Comparison of ENCODE assay signal across 21 cellular contexts in the genomic region with DNA sequence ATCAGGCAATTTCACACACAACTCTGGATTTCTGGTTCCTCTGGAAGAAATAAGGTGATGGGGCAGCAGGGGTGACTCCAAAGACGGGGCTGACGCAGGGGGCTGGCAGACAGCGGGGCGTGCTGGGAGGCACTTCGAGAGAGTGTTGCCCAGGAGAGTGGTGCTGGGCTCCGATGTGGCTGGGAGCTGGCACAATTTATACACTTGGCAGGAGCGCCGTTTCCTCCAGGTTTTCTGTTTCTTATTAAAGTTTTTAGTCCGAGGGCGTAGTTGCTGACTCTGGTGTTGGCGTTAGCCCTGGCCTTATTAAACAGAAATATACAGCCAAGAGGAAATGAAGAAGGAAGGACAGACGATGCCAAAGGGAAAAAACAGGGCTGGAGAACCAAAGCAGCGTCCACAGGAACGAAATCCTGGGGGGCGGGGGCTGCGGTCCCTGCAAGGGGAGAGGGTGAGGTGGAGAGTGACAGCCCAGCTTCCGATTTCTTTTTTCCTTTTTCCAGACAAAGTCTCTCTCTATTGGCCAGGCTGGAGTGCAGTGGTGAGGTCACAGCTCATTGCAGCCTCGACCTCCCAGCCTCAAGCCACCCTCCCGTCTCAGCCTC.
DNase-seq lines count a peak whose midpoint lies in the region; ATAC-seq and TF ChIP-seq lines count a peak whose summit lies in the region.
"Had no signal": no experiment of that assay in that cellular context is flagged by ENCODE, and none has a peak within 500 bp of the region (broad histone marks: within the 10 kb centered on the region; RNA-seq: fewer than 3 reads in every experiment).

No MANE protein-coding gene starts in this region.

- peaks cover 6 to 12% (median 8%) of the 10 kb centered on the region in 5 experiments for H3K9me3 Mint-ChIP-seq in brain
- H3K9me3 Mint-ChIP-seq: activated CD4-positive, alpha-beta T cell treated with anti-CD3 and anti-CD28 coated beads, Interleukin-2, amount 10 ng/mL, durations not matched to agents 24 days and 14 days; activated naive CD4-positive, alpha-beta T cell treated with anti-CD3 and anti-CD28 coated beads, Interleukin-2, amount 50 U/mL, for 24 hours; T-helper 2 cell treated with Interferon-gamma antibody and Interleukin-4, amounts not matched to agents 5 μg/mL and 100 μg/mL, for 36 hours had no signal

- DNase-seq in lower lobe of right lung (no peak), stomach (no peak), cerebellum (ENCODE audit: low spot score) (no peak), NCI-H2196 treated with DMSO at 0.1 percent for 48 hours (lab: John Stamatoyannopoulos, UW; ENCODE audit: unreplicated experiment) (no peak), NCI-H187 treated with DMSO at 0.1 percent for 48 hours (lab: John Stamatoyannopoulos, UW) (no peak), NOMO-1 treated with DMSO at 0.1 percent for 48 hours (lab: John Stamatoyannopoulos, UW; ENCODE audit: unreplicated experiment) (no peak)
- DNase-seq: activated CD4-positive, alpha-beta T cell treated with anti-CD3 and anti-CD28 coated beads, Interleukin-2, amount 10 ng/mL, durations not matched to agents 24 days and 14 days; DMS53; effector memory CD4-positive, alpha-beta T cell; foreskin fibroblast; KG1; NCI-H1417; NK-92 treated with Interleukin-12 subunit alpha and Interleukin-12 subunit beta, amount 100 ng/mL, for 24 hours; SHP77 had no signal

- H3K9me3 ChIP-seq in lower lobe of right lung (no peaks in the 10 kb centered on the region), stomach (peaks cover 0 to 6% (median 0%) of the 10 kb centered on the region in 4 donors)

- intact Hi-C loops in lower lobe of right lung (cut with DNase I) (no loop called here), stomach (cut with DNase I; ENCODE audit: low total_unique reads) (no loop called here)

- H3K4me3 Mint-ChIP-seq in brain = peak overlapping the region; percentile 4 to 62 (median 24)
- H3K4me3 Mint-ChIP-seq: activated CD4-positive, alpha-beta T cell treated with anti-CD3 and anti-CD28 coated beads, Interleukin-2, amount 10 ng/mL, durations not matched to agents 24 days and 14 days; activated naive CD4-positive, alpha-beta T cell treated with anti-CD3 and anti-CD28 coated beads, Interleukin-2, amount 50 U/mL, for 24 hours; B cell; stimulated activated memory B cell treated with anti-CD40 and anti-IgM and Interleukin-4, amounts not matched to agents 10 μg/mL and 1 μg/mL and 100 μg/mL, for 72 hours; T-helper 2 cell treated with Interferon-gamma antibody and Interleukin-4, amounts not matched to agents 5 μg/mL and 100 μg/mL, for 36 hours had no signal

- H3K4me3 ChIP-seq in lower lobe of right lung (no peak overlapping the region), stomach (peak overlapping the region in 1 of 4 donors; percentile 5)
- H3K4me3 ChIP-seq: cardiac muscle cell had no signal

- peak overlapping the region in 4 of 5 experiments; percentile 12 to 95 (median 86) for H3K27ac Mint-ChIP-seq in brain
- H3K27ac Mint-ChIP-seq: activated CD4-positive, alpha-beta T cell treated with anti-CD3 and anti-CD28 coated beads, Interleukin-2, amount 10 ng/mL, durations not matched to agents 24 days and 14 days; activated naive CD4-positive, alpha-beta T cell treated with anti-CD3 and anti-CD28 coated beads, Interleukin-2, amount 50 U/mL, for 24 hours; B cell; stimulated activated memory B cell treated with anti-CD40 and anti-IgM and Interleukin-4, amounts not matched to agents 10 μg/mL and 1 μg/mL and 100 μg/mL, for 72 hours; T-helper 2 cell treated with Interferon-gamma antibody and Interleukin-4, amounts not matched to agents 5 μg/mL and 100 μg/mL, for 36 hours had no signal

- no peak for TF ChIP-seq EP300 in stomach (IDR thresholded peaks at IDR 0.05)

- WGBS in stomach, 5 donors = 50 to 64% (median 60%) methylated on average over 19 of the region's 19 CpGs

- H3K4me1 Mint-ChIP-seq in brain = peaks cover 40% of the 10 kb centered on the region
- H3K4me1 Mint-ChIP-seq: activated CD4-positive, alpha-beta T cell treated with anti-CD3 and anti-CD28 coated beads, Interleukin-2, amount 10 ng/mL, durations not matched to agents 24 days and 14 days; activated naive CD4-positive, alpha-beta T cell treated with anti-CD3 and anti-CD28 coated beads, Interleukin-2, amount 50 U/mL, for 24 hours; B cell; stimulated activated memory B cell treated with anti-CD40 and anti-IgM and Interleukin-4, amounts not matched to agents 10 μg/mL and 1 μg/mL and 100 μg/mL, for 72 hours had no signal

- peaks cover 6% of the 10 kb centered on the region for H3K27me3 Mint-ChIP-seq in brain
- H3K27me3 Mint-ChIP-seq: activated CD4-positive, alpha-beta T cell treated with anti-CD3 and anti-CD28 coated beads, Interleukin-2, amount 10 ng/mL, durations not matched to agents 24 days and 14 days had no signal

- H3K4me1 ChIP-seq in lower lobe of right lung (no peaks in the 10 kb centered on the region), stomach (peaks cover 0 to 15% (median 7%) of the 10 kb centered on the region in 4 donors)

- H3K27me3 ChIP-seq in lower lobe of right lung (ENCODE audit: low read depth) = no peaks in the 10 kb centered on the region
- H3K27me3 ChIP-seq in stomach = peaks cover 0 to 21% (median 0%) of the 10 kb centered on the region in 3 donors
- H3K27me3 ChIP-seq: cardiac muscle cell had no signal

- ATAC-seq in lower lobe of right lung = peak in 1 of 2 donors; percentile 23
- ATAC-seq: stimulated activated memory B cell treated with anti-CD40 and anti-IgM and Interleukin-4, amounts not matched to agents 10 μg/mL and 1 μg/mL and 100 μg/mL, for 72 hours had no signal

- H3K27ac ChIP-seq in C4-2B (peak overlapping the region; percentile 76), lower lobe of right lung (peak overlapping the region; percentile 48), stomach (peak overlapping the region in 3 of 5 donors; percentile 59 to 76 (median 62))
- H3K27ac ChIP-seq: cardiac muscle cell had no signal

- H3K36me3 Mint-ChIP-seq in brain = no peaks in the 10 kb centered on the region
- H3K36me3 Mint-ChIP-seq: activated naive CD4-positive, alpha-beta T cell treated with anti-CD3 and anti-CD28 coated beads, Interleukin-2, amount 50 U/mL, for 24 hours; stimulated activated memory B cell treated with anti-CD40 and anti-IgM and Interleukin-4, amounts not matched to agents 10 μg/mL and 1 μg/mL and 100 μg/mL, for 72 hours had no signal

- TF ChIP-seq CTCF in C4-2B (conservative IDR thresholded peaks at IDR 0.05) = no peak
- TF ChIP-seq CTCF in brain (conservative IDR thresholded peaks at IDR 0.05) = no peak
- no peak for TF ChIP-seq CTCF in lower lobe of right lung (IDR thresholded peaks at IDR 0.05)
- TF ChIP-seq CTCF in stomach (IDR thresholded peaks at IDR 0.05) = no peak

- TF ChIP-seq POLR2A in stomach (IDR thresholded peaks at IDR 0.05) = no peak

- H3K36me3 ChIP-seq in lower lobe of right lung (no peaks in the 10 kb centered on the region), stomach (no peaks in the 10 kb centered on the region)
- H3K36me3 ChIP-seq: cardiac muscle cell had no signal
